2 cellular contexts compared by ENCODE assay signal in genomic region chr17:21106316-21106715, GRCh38.
TF ChIP-seq lines count a peak whose summit lies in the region.

No MANE protein-coding gene starts in this region.

TF ChIP-seq in WTC11, 78 proteins besides CTCF, POLR2A, EP300 and RAD21:
- TF ChIP-seq ERG (CRISPR knock-in tag; IDR thresholded peaks at IDR 0.05): no peak

TF ChIP-seq in H1, 55 proteins besides CTCF, POLR2A, EP300 and RAD21:
- TF ChIP-seq ASH2L (IDR thresholded peaks at IDR 0.05; ENCODE audit: low read length) (no peak), CHD1 (IDR thresholded peaks at IDR 0.05; ENCODE audit: low read depth, low read length) (no peak), SRF (IDR thresholded peaks at IDR 0.05; ENCODE audit: low read depth, low read length) (no peak), SIX5 (IDR thresholded peaks at IDR 0.05; ENCODE audit: low read depth, low read length) (no peak), CBX5 (IDR thresholded peaks at IDR 0.05; ENCODE audit: low read depth, low read length) (no peak), CEBPB (IDR thresholded peaks at IDR 0.05; ENCODE audit: low read depth, low read length) (no peak), CBX8 (IDR thresholded peaks at IDR 0.05; ENCODE audit: borderline replicate concordance, low read depth, low read length) (no peak), RNF2 (IDR thresholded peaks at IDR 0.05; ENCODE audit: borderline replicate concordance, low read depth, low read length, missing control alignments, poor library complexity, severe bottlenecking) (no peak), FOSL1 (IDR thresholded peaks at IDR 0.05; ENCODE audit: insufficient read depth, low read depth, low read length) (no peak), RFX5 (IDR thresholded peaks at IDR 0.05; ENCODE audit: borderline replicate concordance, low read depth, low read length) (no peak), CREB1 (IDR thresholded peaks at IDR 0.05) (no peak), SIRT6 (IDR thresholded peaks at IDR 0.05; ENCODE audit: low read length) (no peak), KDM5A (IDR thresholded peaks at IDR 0.05; ENCODE audit: low read length) (no peak), ZNF274 (IDR thresholded peaks at IDR 0.05; ENCODE audit: borderline replicate concordance, extremely low read depth, low read length) (no peak), SP1 (IDR thresholded peaks at IDR 0.05; ENCODE audit: low read depth, low read length) (no peak)
